Comparison of ENCODE assay signal across 8 cellular contexts in the genomic region with DNA sequence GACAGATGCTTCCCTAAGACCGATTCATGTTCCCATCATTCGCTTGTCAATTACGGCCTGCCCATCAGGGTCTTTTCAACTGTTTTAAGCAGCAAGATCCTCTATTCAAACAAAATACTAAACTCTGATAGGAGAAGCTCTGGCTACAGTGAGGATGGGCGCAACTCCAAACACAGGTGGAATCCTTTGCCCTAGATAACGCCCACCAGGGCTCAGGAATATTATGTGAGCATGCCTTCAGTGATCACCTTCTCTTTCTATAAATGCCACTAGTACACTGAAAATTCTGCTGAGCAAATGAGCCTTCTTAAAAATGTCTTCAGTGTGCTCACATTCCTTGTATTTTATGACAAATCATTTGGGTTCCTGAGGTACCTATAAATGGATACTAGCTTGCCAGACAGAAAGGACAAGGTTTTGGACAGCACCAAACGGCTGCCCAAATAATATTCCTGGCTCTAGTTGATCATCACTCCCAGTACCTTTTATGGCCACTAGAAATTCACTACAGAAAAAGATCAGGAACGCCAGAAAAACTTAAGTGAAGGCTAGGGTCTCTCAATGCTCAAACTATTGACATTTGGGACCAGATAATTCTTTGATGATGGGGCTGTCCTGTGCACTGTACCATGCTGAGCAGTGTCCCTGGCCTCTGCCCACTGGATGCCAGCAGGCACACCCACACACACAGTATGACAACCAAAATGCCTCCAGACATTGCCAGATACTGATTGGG. TPM values are rescaled to one million over a fixed set of nuclear protein-coding genes. Genes with fewer than 3 reads are reported as not detected.
DNase-seq lines count a peak whose midpoint lies in the region; ATAC-seq and TF ChIP-seq lines count a peak whose summit lies in the region.

No MANE protein-coding gene starts in this region.

- H3K9me3 ChIP-seq in adrenal gland (replicated peaks in 1 of 3) = no peaks in the 10 kb centered on the region
- no peaks in the 10 kb centered on the region for H3K9me3 ChIP-seq in mesodermal cell (ENCODE audit: control insufficient read depth, low read length)
- no peaks in the 10 kb centered on the region for H3K9me3 ChIP-seq in uterus

- DNase-seq in left cardiac atrium (peak; percentile 11), Right ventricle myocardium superior (no peak), adrenal gland (peak in 1 of 7 donors; percentile 44), uterus (no peak), AG20443 (ENCODE audit: low spot score) (no peak)

- H3K27ac ChIP-seq in adrenal gland (peak overlapping the region in 4 of 5 donors; percentile 6 to 89 (median 44)), mesodermal cell (ENCODE audit: low read depth, low read length, severe bottlenecking) (peak overlapping the region; percentile 2), uterus (peak overlapping the region; percentile 77 to 83)

- ATAC-seq in left cardiac atrium (no peak), Right ventricle myocardium superior (ENCODE audit: poor library complexity) (no peak), GM19023 (IDR thresholded peaks at IDR 0.05; ENCODE audit: unreplicated experiment) (no peak), GM21447 (IDR thresholded peaks at IDR 0.05; ENCODE audit: unreplicated experiment) (no peak)

- WGBS in adrenal gland, 4 donors = 71 to 83% (median 80%) methylated on average over 7 of the region's 7 CpGs
- WGBS in mesodermal cell (ENCODE audit: insufficient coverage in 2 of 2), 2 experiments = 84 to 95% methylated on average over 6 to 7 of the region's 7 CpGs

- no peaks in the 10 kb centered on the region for H3K27me3 ChIP-seq in adrenal gland
- H3K27me3 ChIP-seq in uterus = no peaks in the 10 kb centered on the region

- peaks cover 0 to 41% of the 10 kb centered on the region in 2 donors for H3K36me3 ChIP-seq in adrenal gland (replicated peaks in 1 of 2)
- H3K36me3 ChIP-seq in mesodermal cell (ENCODE audit: control insufficient read depth, insufficient read depth, low read length) = peaks cover 73% of the 10 kb centered on the region
- no peaks in the 10 kb centered on the region for H3K36me3 ChIP-seq in uterus

- intact Hi-C loops in left cardiac atrium (cut with DNase I) = loop anchor here (2.0 to 5.0 kb wide), 2 partner anchors 337 to 360 kb away; no protein-coding TSS in a partner anchor
- intact Hi-C loops in Right ventricle myocardium superior (cut with DNase I) = no loop called here
- intact Hi-C loops in adrenal gland (cut with DNase I) = no loop called here
- intact Hi-C loops in uterus (cut with DNase I; ENCODE audit: low total_unique reads) = loop anchor here (5.0 kb wide), 1 partner anchor 342 kb away; no protein-coding TSS in a partner anchor

- TF ChIP-seq POLR2A in adrenal gland (IDR thresholded peaks at IDR 0.05) = no peak
- no peak for TF ChIP-seq POLR2A in uterus (IDR thresholded peaks at IDR 0.05)

- H3K4me3 ChIP-seq in adrenal gland = no peak overlapping the region
- H3K4me3 ChIP-seq in mesodermal cell (ENCODE audit: extremely low read depth, insufficient read depth, low read length, poor library complexity, severe bottlenecking) = no peak overlapping the region
- H3K4me3 ChIP-seq in uterus = no peak overlapping the region

- H3K4me1 ChIP-seq in adrenal gland (replicated peaks in 1 of 2) (peaks cover 10 to 42% of the 10 kb centered on the region in 2 donors), mesodermal cell (ENCODE audit: control insufficient read depth, insufficient read depth, low read length, poor library complexity, severe bottlenecking) (peaks cover 38% of the 10 kb centered on the region), uterus (peaks cover 12 to 14% of the 10 kb centered on the region in 2 donors)

- TF ChIP-seq CTCF in adrenal gland (IDR thresholded peaks at IDR 0.05) = peak in 4 of 6 experiments; percentile 6 to 28 (median 14)
- peak in 2 of 4 experiments; percentile 15 to 20 for TF ChIP-seq CTCF in uterus (IDR thresholded peaks at IDR 0.05)

RNA-seq across cellular contexts. Expression of gene ZNF217, which starts 13.1 kb away (rescaled TPM):
- total RNA-seq in left cardiac atrium (10 to 100 TPM; 12.6 to 15.8 TPM), Right ventricle myocardium superior (7.0 TPM), adrenal gland (10 to 100 TPM in 7 of 8 donors, 1 to 10 TPM in 1; 9.9 to 23.4 (median 13.7) TPM), uterus (10 to 100 TPM in 3 of 4 donors, 1 to 10 TPM in 1; 7.4 to 37.8 (median 18.4) TPM)
- 1 to 10 TPM; 3.5 to 5.5 (median 4.3) TPM for polyA plus RNA-seq in adrenal gland
- polyA plus RNA-seq in mesodermal cell (2013, experiment 1 of 2) = 56.3 TPM
- 49.3 TPM for polyA plus RNA-seq in mesodermal cell (2013, experiment 2 of 2)

Comparison
In these comparisons a context has a peak if more than half of its experiments do, and no peak if none do; other contexts are left out.
1. intact Hi-C loops: an anchor here in left cardiac atrium (2.0 to 5.0 kb wide) and uterus (5.0 kb wide); none called in Right ventricle myocardium superior and adrenal gland.
2. H3K27ac ChIP-seq: peak in every context shown above with its lines; median percentile 80 in uterus; 44 in adrenal gland; 2 in mesodermal cell.